In the genomic region with DNA sequence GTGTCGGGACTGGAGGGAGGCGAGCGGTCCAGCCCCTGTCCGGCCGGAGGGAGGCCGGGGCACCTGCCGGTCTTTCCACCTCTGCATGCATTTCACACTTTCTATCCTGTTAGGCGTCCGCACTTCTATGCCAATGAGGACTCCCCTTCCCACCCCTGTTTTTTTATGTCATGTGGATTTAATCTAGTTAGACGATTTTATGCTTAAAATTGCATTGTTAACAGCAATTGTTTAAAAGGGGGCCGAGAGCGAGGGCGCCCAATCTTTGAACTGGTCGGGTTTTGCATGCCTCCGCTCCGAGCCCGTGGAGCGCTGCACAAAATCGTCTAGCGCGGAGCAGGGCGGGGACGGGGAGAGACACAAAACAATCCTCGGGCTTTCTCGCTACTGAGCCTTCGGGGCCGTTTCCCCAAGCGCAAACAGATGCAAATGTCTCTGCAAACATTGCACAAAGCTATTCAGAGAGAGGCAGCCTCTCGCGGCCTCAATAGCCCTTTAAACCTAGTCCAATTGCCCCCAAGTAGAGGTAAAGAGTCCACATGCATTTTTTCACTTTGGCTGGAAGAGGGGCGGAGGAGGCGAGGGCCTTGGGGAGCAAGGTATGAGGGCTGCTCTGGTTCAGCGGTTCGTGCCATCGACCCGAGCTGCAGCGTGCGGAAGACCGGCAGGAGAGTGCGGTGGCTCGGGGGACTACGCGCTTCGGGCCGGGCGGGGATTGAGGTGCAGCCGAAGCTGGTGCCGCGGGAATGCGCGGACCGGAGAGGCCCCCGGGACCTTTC, we compare ENCODE assay signal across 10 cellular contexts. TPM values are rescaled to one million over a fixed set of nuclear protein-coding genes. Genes with fewer than 3 reads are reported as not detected.
DNase-seq lines count a peak whose midpoint lies in the region; ATAC-seq and TF ChIP-seq lines count a peak whose summit lies in the region.
"Had no signal": no experiment of that assay in that cellular context is flagged by ENCODE, and none has a peak within 500 bp of the region (broad histone marks: within the 10 kb centered on the region; RNA-seq: fewer than 3 reads in every experiment).

No MANE protein-coding gene starts in this region.

- H3K27me3 ChIP-seq in esophagus squamous epithelium = peaks cover 0 to 71% (median 0%) of the 10 kb centered on the region in 4 donors
- H3K27me3 ChIP-seq in psoas muscle (ENCODE audit: insufficient read depth in 3 of 3, low read length in 2 of 3) = peaks cover 3 to 78% (median 28%) of the 10 kb centered on the region in 3 donors

- WGBS in esophagus squamous epithelium, 2 donors = 40 to 65% methylated on average over 41 to 46 of the region's 53 CpGs
- 1 to 3% (median 2%) methylated on average over 52 to 53 of the region's 53 CpGs for WGBS in psoas muscle, 3 donors

- H3K4me3 ChIP-seq in esophagus squamous epithelium = peak overlapping the region in 3 of 4 donors; percentile 42 to 58 (median 43)
- H3K4me3 ChIP-seq in psoas muscle = peak overlapping the region; percentile 54
- H3K4me3 ChIP-seq: lung had no signal

- intact Hi-C loops in esophagus squamous epithelium (cut with DNase I) = no loop called here
- intact Hi-C loops in psoas muscle (cut with DNase I) = loop anchor here in 1 of 2 donors (5.0 kb wide), 1 partner anchor 43 kb away; no protein-coding TSS in a partner anchor

- H3K9me3 ChIP-seq in esophagus squamous epithelium (no peaks in the 10 kb centered on the region), psoas muscle (no peaks in the 10 kb centered on the region)

- no peak for TF ChIP-seq POLR2A in esophagus squamous epithelium (IDR thresholded peaks at IDR 0.05)

- H3K4me1 ChIP-seq in esophagus squamous epithelium (peaks cover 38 to 69% (median 42%) of the 10 kb centered on the region in 3 donors), psoas muscle (peaks cover 14% of the 10 kb centered on the region)

- peak; percentile 79 for DNase-seq in DMS53 (lab: John Stamatoyannopoulos, UW)
- peak; percentile 48 for DNase-seq in HuH-7 (ENCODE audit: low spot score)
- DNase-seq in esophagus squamous epithelium (lab: John Stamatoyannopoulos, UW) = no peak
- DNase-seq in psoas muscle = no peak
- DNase-seq in SIG-M5 (lab: John Stamatoyannopoulos, UW) = no peak
- no peak for DNase-seq in middle frontal gyrus (ENCODE audit: extremely low spot score, low spot score)
- DNase-seq in cerebellum (ENCODE audit: low spot score) = no peak

- H3K36me3 ChIP-seq in esophagus squamous epithelium (no peaks in the 10 kb centered on the region), psoas muscle (ENCODE audit: insufficient read depth in 1 of 2, low read depth in 1 of 2) (no peaks in the 10 kb centered on the region)

- peak in 3 of 4 donors; percentile 11 to 67 (median 27) for ATAC-seq in psoas muscle
- ATAC-seq in HG03439 (IDR thresholded peaks at IDR 0.05; ENCODE audit: unreplicated experiment) = no peak

- TF ChIP-seq CTCF in esophagus squamous epithelium (IDR thresholded peaks at IDR 0.05) = no peak
- no peak for TF ChIP-seq CTCF in psoas muscle (IDR thresholded peaks at IDR 0.05)

- H3K27ac ChIP-seq in esophagus squamous epithelium (no peak overlapping the region), psoas muscle (no peak overlapping the region)
- H3K27ac ChIP-seq: HL-60 had no signal

RNA-seq across cellular contexts. Expression of a gene that starts 37.5 kb away (rescaled TPM):
- under 1 TPM in 3 of 4 donors, not detected in 1; under 0.01 to 0.18 (median 0.08) TPM for total RNA-seq in esophagus squamous epithelium
- total RNA-seq in psoas muscle = not detected
- under 1 TPM in 1 of 3 donors, not detected in 2; under 0.01 TPM for polyA plus RNA-seq in psoas muscle
- total RNA-seq in cerebellum = not detected

RNA-seq across cellular contexts. Expression of a gene that starts 42.5 kb away (rescaled TPM):
- under 1 TPM in 2 of 4 donors, not detected in 2; 0.44 to 0.57 TPM for total RNA-seq in esophagus squamous epithelium
- total RNA-seq in psoas muscle = not detected
- polyA plus RNA-seq in psoas muscle = under 1 TPM in 1 of 3 donors, not detected in 2; 0.01 TPM
- total RNA-seq in cerebellum = not detected

RNA-seq across cellular contexts. Expression of a gene that starts 46.1 kb away (rescaled TPM):
- total RNA-seq in esophagus squamous epithelium (not detected), psoas muscle (not detected), cerebellum (2.6 TPM)
- polyA plus RNA-seq in psoas muscle = not detected
- total RNA-seq: lung had no signal
- polyA plus RNA-seq: lung had no signal

Comparison
In these comparisons a context has a peak if more than half of its experiments do, and no peak if none do; other contexts are left out.
1. DNase-seq: peak in DMS53 (single experiment) and HuH-7 (single experiment); none in esophagus squamous epithelium (single experiment), psoas muscle (0 of 2), SIG-M5 (single experiment), middle frontal gyrus (single experiment) and cerebellum (single experiment).